In genomic region chr3:120348981-120349818, GRCh38 we compare ENCODE assay signal across 1 cellular context.
TF ChIP-seq lines count a peak whose summit lies in the region.

LRRC58 (minus strand) TSS chr3:120349354; CDS start chr3:120349243, 111 bp downstream.

TF ChIP-seq in WTC11, 78 proteins besides CTCF, POLR2A, EP300 and RAD21 (continued from another document and continues in another):
- TF ChIP-seq PRDM15 (CRISPR knock-in tag; IDR thresholded peaks at IDR 0.05) (peak; percentile 11; the same call in 1 of the 2 replicates), FOXP1 (CRISPR knock-in tag; IDR thresholded peaks at IDR 0.05; ENCODE audit: borderline replicate concordance) (peak; percentile 95), OVOL2 (CRISPR knock-in tag; IDR thresholded peaks at IDR 0.05; ENCODE audit: borderline replicate concordance) (no peak), TEAD1 (CRISPR knock-in tag; IDR thresholded peaks at IDR 0.05) (peak; percentile 30; the same call in 1 of the 2 replicates), ZNF317 (CRISPR knock-in tag; IDR thresholded peaks at IDR 0.05; ENCODE audit: borderline replicate concordance, low read depth) (no peak; the same call in 1 of the 2 replicates), JUN (CRISPR knock-in tag; IDR thresholded peaks at IDR 0.05) (peak; percentile 59; the same call in 1 of the 2 replicates), EMX1 (CRISPR knock-in tag; IDR thresholded peaks at IDR 0.05) (no peak), NR1H2 (CRISPR knock-in tag; IDR thresholded peaks at IDR 0.05) (no peak), JAZF1 (CRISPR knock-in tag; IDR thresholded peaks at IDR 0.05) (no peak), NR2C2 (CRISPR knock-in tag; IDR thresholded peaks at IDR 0.05) (peak; percentile 42; the same call in 1 of the 2 replicates), FOXP4 (CRISPR knock-in tag; IDR thresholded peaks at IDR 0.05) (peak; percentile 93), ZSCAN18 (CRISPR knock-in tag; IDR thresholded peaks at IDR 0.05) (no peak), ZNF138 (CRISPR knock-in tag; conservative IDR thresholded peaks at IDR 0.05) (no peak), GRHL2 (CRISPR knock-in tag; IDR thresholded peaks at IDR 0.05; ENCODE audit: insufficient replicate concordance, severe bottlenecking) (no peak), ZNF263 (CRISPR knock-in tag; IDR thresholded peaks at IDR 0.05; ENCODE audit: low read depth) (no peak), ZBTB43 (CRISPR knock-in tag; IDR thresholded peaks at IDR 0.05) (peak; percentile 89), ZNF423 (CRISPR knock-in tag; IDR thresholded peaks at IDR 0.05) (no peak; the same call in 1 of the 2 replicates), SP1 (CRISPR knock-in tag; conservative IDR thresholded peaks at IDR 0.05) (peak; percentile 79), E2F4 (CRISPR knock-in tag; IDR thresholded peaks at IDR 0.05; ENCODE audit: borderline replicate concordance, low read depth) (peak; percentile 89), MXD4 (CRISPR knock-in tag; IDR thresholded peaks at IDR 0.05; ENCODE audit: borderline replicate concordance) (no peak), PRRX2 (CRISPR knock-in tag; IDR thresholded peaks at IDR 0.05) (no peak; the same call in 1 of the 2 replicates), ZNF219 (CRISPR knock-in tag; IDR thresholded peaks at IDR 0.05; ENCODE audit: borderline replicate concordance) (0 out of 2 replicates have a peak, but pooled peaks have one; percentile 65), TCF7 (CRISPR knock-in tag; IDR thresholded peaks at IDR 0.05; ENCODE audit: low read depth) (0 out of 2 replicates have a peak, but pooled peaks have one; percentile 14), ZNF396 (CRISPR knock-in tag; IDR thresholded peaks at IDR 0.05; ENCODE audit: borderline replicate concordance) (no peak), TEAD4 (CRISPR knock-in tag; IDR thresholded peaks at IDR 0.05) (no peak), ZBTB21 (CRISPR knock-in tag; IDR thresholded peaks at IDR 0.05; ENCODE audit: borderline replicate concordance) (peak; percentile 77; the same call in 1 of the 2 replicates), SMAD4 (CRISPR knock-in tag; IDR thresholded peaks at IDR 0.05) (no peak), RELA (CRISPR knock-in tag; IDR thresholded peaks at IDR 0.05; ENCODE audit: borderline replicate concordance) (no peak; the same call in 1 of the 2 replicates), NFATC4 (CRISPR knock-in tag; IDR thresholded peaks at IDR 0.05) (no peak), USF1 (CRISPR knock-in tag; IDR thresholded peaks at IDR 0.05) (peak; percentile 80), NFYB (CRISPR knock-in tag; conservative IDR thresholded peaks at IDR 0.05; ENCODE audit: low read depth) (no peak)
- TF ChIP-seq, protein P1, sequence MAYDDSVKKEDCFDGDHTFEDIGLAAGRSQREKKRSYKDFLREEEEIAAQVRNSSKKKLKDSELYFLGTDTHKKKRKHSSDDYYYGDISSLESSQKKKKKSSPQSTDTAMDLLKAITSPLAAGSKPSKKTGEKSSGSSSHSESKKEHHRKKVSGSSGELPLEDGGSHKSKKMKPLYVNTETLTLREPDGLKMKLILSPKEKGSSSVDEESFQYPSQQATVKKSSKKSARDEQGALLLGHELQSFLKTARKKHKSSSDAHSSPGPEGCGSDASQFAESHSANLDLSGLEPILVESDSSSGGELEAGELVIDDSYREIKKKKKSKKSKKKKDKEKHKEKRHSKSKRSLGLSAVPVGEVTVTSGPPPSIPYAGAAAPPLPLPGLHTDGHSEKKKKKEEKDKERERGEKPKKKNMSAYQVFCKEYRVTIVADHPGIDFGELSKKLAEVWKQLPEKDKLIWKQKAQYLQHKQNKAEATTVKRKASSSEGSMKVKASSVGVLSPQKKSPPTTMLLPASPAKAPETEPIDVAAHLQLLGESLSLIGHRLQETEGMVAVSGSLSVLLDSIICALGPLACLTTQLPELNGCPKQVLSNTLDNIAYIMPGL (CRISPR knock-in tag; IDR thresholded peaks at IDR 0.05), result peak; percentile 99
- TF ChIP-seq, protein P2, sequence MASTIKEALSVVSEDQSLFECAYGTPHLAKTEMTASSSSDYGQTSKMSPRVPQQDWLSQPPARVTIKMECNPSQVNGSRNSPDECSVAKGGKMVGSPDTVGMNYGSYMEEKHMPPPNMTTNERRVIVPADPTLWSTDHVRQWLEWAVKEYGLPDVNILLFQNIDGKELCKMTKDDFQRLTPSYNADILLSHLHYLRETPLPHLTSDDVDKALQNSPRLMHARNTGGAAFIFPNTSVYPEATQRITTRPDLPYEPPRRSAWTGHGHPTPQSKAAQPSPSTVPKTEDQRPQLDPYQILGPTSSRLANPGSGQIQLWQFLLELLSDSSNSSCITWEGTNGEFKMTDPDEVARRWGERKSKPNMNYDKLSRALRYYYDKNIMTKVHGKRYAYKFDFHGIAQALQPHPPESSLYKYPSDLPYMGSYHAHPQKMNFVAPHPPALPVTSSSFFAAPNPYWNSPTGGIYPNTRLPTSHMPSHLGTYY (CRISPR knock-in tag; IDR thresholded peaks at IDR 0.05), result no peak
- TF ChIP-seq, protein P3, sequence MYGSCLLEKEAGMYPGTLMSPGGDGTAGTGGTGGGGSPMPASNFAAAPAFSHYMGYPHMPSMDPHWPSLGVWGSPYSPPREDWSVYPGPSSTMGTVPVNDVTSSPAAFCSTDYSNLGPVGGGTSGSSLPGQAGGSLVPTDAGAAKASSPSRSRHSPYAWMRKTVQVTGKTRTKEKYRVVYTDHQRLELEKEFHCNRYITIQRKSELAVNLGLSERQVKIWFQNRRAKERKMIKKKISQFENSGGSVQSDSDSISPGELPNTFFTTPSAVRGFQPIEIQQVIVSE (CRISPR knock-in tag; IDR thresholded peaks at IDR 0.05; ENCODE audit: borderline replicate concordance), result no peak
- TF ChIP-seq, protein P4, sequence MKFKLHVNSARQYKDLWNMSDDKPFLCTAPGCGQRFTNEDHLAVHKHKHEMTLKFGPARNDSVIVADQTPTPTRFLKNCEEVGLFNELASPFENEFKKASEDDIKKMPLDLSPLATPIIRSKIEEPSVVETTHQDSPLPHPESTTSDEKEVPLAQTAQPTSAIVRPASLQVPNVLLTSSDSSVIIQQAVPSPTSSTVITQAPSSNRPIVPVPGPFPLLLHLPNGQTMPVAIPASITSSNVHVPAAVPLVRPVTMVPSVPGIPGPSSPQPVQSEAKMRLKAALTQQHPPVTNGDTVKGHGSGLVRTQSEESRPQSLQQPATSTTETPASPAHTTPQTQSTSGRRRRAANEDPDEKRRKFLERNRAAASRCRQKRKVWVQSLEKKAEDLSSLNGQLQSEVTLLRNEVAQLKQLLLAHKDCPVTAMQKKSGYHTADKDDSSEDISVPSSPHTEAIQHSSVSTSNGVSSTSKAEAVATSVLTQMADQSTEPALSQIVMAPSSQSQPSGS (CRISPR knock-in tag; IDR thresholded peaks at IDR 0.05; ENCODE audit: borderline replicate concordance, low read depth), result no peak
- TF ChIP-seq, protein P5, sequence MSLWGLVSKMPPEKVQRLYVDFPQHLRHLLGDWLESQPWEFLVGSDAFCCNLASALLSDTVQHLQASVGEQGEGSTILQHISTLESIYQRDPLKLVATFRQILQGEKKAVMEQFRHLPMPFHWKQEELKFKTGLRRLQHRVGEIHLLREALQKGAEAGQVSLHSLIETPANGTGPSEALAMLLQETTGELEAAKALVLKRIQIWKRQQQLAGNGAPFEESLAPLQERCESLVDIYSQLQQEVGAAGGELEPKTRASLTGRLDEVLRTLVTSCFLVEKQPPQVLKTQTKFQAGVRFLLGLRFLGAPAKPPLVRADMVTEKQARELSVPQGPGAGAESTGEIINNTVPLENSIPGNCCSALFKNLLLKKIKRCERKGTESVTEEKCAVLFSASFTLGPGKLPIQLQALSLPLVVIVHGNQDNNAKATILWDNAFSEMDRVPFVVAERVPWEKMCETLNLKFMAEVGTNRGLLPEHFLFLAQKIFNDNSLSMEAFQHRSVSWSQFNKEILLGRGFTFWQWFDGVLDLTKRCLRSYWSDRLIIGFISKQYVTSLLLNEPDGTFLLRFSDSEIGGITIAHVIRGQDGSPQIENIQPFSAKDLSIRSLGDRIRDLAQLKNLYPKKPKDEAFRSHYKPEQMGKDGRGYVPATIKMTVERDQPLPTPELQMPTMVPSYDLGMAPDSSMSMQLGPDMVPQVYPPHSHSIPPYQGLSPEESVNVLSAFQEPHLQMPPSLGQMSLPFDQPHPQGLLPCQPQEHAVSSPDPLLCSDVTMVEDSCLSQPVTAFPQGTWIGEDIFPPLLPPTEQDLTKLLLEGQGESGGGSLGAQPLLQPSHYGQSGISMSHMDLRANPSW (CRISPR knock-in tag; conservative IDR thresholded peaks at IDR 0.05; ENCODE audit: low read depth), result no peak
- TF ChIP-seq, protein P6, sequence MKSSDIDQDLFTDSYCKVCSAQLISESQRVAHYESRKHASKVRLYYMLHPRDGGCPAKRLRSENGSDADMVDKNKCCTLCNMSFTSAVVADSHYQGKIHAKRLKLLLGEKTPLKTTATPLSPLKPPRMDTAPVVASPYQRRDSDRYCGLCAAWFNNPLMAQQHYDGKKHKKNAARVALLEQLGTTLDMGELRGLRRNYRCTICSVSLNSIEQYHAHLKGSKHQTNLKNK (CRISPR knock-in tag; IDR thresholded peaks at IDR 0.05), result no peak
- TF ChIP-seq, protein P7, sequence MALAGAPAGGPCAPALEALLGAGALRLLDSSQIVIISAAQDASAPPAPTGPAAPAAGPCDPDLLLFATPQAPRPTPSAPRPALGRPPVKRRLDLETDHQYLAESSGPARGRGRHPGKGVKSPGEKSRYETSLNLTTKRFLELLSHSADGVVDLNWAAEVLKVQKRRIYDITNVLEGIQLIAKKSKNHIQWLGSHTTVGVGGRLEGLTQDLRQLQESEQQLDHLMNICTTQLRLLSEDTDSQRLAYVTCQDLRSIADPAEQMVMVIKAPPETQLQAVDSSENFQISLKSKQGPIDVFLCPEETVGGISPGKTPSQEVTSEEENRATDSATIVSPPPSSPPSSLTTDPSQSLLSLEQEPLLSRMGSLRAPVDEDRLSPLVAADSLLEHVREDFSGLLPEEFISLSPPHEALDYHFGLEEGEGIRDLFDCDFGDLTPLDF (CRISPR knock-in tag; IDR thresholded peaks at IDR 0.05), result peak; percentile 58; the same call in 1 of the 2 replicates
